10 cellular contexts compared by ENCODE assay signal in genomic region chr2:144520718-144521487, GRCh38. TPM values are rescaled to one million over a fixed set of nuclear protein-coding genes. Genes with fewer than 3 reads are reported as not detected.
DNase-seq lines count a peak whose midpoint lies in the region; ATAC-seq and TF ChIP-seq lines count a peak whose summit lies in the region.
"Had no signal": no experiment of that assay in that cellular context is flagged by ENCODE, and none has a peak within 500 bp of the region (broad histone marks: within the 10 kb centered on the region; RNA-seq: fewer than 3 reads in every experiment).

No MANE protein-coding gene starts in this region.

- H3K4me1 Mint-ChIP-seq in activated T-cell treated with anti-CD3 and anti-CD28 coated beads, Interleukin-2, amount 50 U/mL, for 4 hours (ENCODE audit: low read depth), result peaks cover 24% of the 10 kb centered on the region

- H3K9me3 Mint-ChIP-seq in activated T-cell treated with anti-CD3 and anti-CD28 coated beads, Interleukin-2, amount 50 U/mL, for 4 hours, result no peaks in the 10 kb centered on the region

- peaks cover 41% of the 10 kb centered on the region for H3K27me3 Mint-ChIP-seq in activated T-cell treated with anti-CD3 and anti-CD28 coated beads, Interleukin-2, amount 50 U/mL, for 4 hours (ENCODE audit: low read depth)

- no peak overlapping the region for H3K4me3 Mint-ChIP-seq in activated T-cell treated with anti-CD3 and anti-CD28 coated beads, Interleukin-2, amount 50 U/mL, for 4 hours

- peaks cover 2% of the 10 kb centered on the region for H3K36me3 Mint-ChIP-seq in activated T-cell treated with anti-CD3 and anti-CD28 coated beads, Interleukin-2, amount 50 U/mL, for 4 hours (ENCODE audit: insufficient read depth)

- H3K9ac ChIP-seq in SK-N-MC (ENCODE audit: insufficient read length), result peak overlapping the region; percentile 83

- TF ChIP-seq CTCF in foreskin fibroblast (IDR thresholded peaks at IDR 0.05; ENCODE audit: low read depth, low read length) (no peak), retinal pigment epithelial cell (conservative IDR thresholded peaks at IDR 0.05; ENCODE audit: low read depth, low read length) (no peak), omental fat pad (IDR thresholded peaks at IDR 0.05) (no peak)

- H3K9me3 ChIP-seq in SK-N-MC (ENCODE audit: low read depth, low read length), result no peaks in the 10 kb centered on the region
- H3K9me3 ChIP-seq: pancreas had no signal

- H3K4me3 ChIP-seq in SK-N-MC, result peak overlapping the region; percentile 90
- H3K4me3 ChIP-seq in foreskin fibroblast (ENCODE audit: low read depth in 1 of 2, low read length in 2 of 2), result peak overlapping the region; percentile 31 to 54
- H3K4me3 ChIP-seq in retinal pigment epithelial cell (ENCODE audit: low read length), result peak overlapping the region; percentile 86
- H3K4me3 ChIP-seq: PC-9 had no signal

- peak; percentile 49 for DNase-seq in GM03348 (ENCODE audit: low spot score)
- DNase-seq in SK-N-MC (ENCODE audit: low read depth, low spot score), result peak; percentile 99
- DNase-seq in foreskin fibroblast, result peak; percentile 84 to 91
- no peak for DNase-seq in retinal pigment epithelial cell (ENCODE audit: low read depth)
- DNase-seq in D341Med (ENCODE audit: low spot score), result no peak
- no peak for DNase-seq in omental fat pad (ENCODE audit: low spot score)
- DNase-seq in activated T-cell treated with anti-CD3 and anti-CD28 coated beads, Interleukin-2, amount 50 U/mL, for 4 hours, result no peak
- DNase-seq: PC-9 had no signal

- H3K36me3 ChIP-seq in SK-N-MC (ENCODE audit: insufficient read depth, low read length), result peaks cover 9% of the 10 kb centered on the region
- H3K36me3 ChIP-seq: pancreas had no signal

- ATAC-seq in HG03196 (IDR thresholded peaks at IDR 0.05; ENCODE audit: unreplicated experiment), result no peak
- ATAC-seq in omental fat pad (ENCODE audit: low FRiP score), result no peak
- ATAC-seq in activated T-cell treated with anti-CD3 and anti-CD28 coated beads, Interleukin-2, amount 50 U/mL, for 4 hours, result no peak

- H3K27ac ChIP-seq in SK-N-MC, result peak overlapping the region; percentile 99
- H3K27ac ChIP-seq: PC-9 had no signal

RNA-seq across cellular contexts. Expression of gene ZEB2, which starts 1.0 kb away (rescaled TPM):
- 100 to 1,000 TPM; 168 to 344 (median 251) TPM for total RNA-seq in omental fat pad
- total RNA-seq in activated T-cell treated with anti-CD3 and anti-CD28 coated beads, Interleukin-2, amount 50 U/mL, for 4 hours, result 10 to 100 TPM; 14.4 to 35.9 (median 25.1) TPM

Comparison
In these comparisons a context has a peak if more than half of its experiments do, and no peak if none do; other contexts are left out.
1. DNase-seq: peak in GM03348 (single experiment), SK-N-MC (single experiment) and foreskin fibroblast (2 of 2); none in retinal pigment epithelial cell (single experiment), D341Med (single experiment), omental fat pad (single experiment) and activated T-cell treated with anti-CD3 and anti-CD28 coated beads, Interleukin-2, amount 50 U/mL, for 4 hours (single experiment).
2. RNA of gene ZEB2, which starts 1.0 kb away (total RNA-seq): 168 to 344 TPM in omental fat pad; 14.4 to 35.9 TPM in activated T-cell treated with anti-CD3 and anti-CD28 coated beads, Interleukin-2, amount 50 U/mL, for 4 hours; every median in the first group is over 4 times any median in the second.
3. Peak in every context shown above with its lines, with median percentiles within 50 percentile points of each other: H3K4me3 ChIP-seq.